18 cellular contexts compared by ENCODE assay signal in genomic region chr7:99080679-99081078, GRCh38.
"Had no signal": no experiment of that assay in that cellular context is flagged by ENCODE, and none has a peak within 500 bp of the region (broad histone marks: within the 10 kb centered on the region; RNA-seq: fewer than 3 reads in every experiment).

No MANE protein-coding gene starts in this region.

- H3K27me3 ChIP-seq: ascending aorta, breast epithelium, esophagus muscularis mucosa, right lobe of liver, suprapubic skin had no signal

- H3K36me3 ChIP-seq: ascending aorta, breast epithelium, esophagus muscularis mucosa, right lobe of liver, suprapubic skin had no signal

- H3K4me3 Mint-ChIP-seq: activated CD4-positive, alpha-beta T cell treated with anti-CD3 and anti-CD28 coated beads, Interleukin-2, amount 10 ng/mL, durations not matched to agents 7 days and 5 days; activated CD8-positive, alpha-beta T cell treated with anti-CD3 and anti-CD28 coated beads, Interleukin-2, amount 10 ng/mL, durations not matched to agents 7 days and 5 days; activated naive CD4-positive, alpha-beta T cell treated with anti-CD3 and anti-CD28 coated beads, Interleukin-2, amount 10 ng/mL, durations not matched to agents 7 days and 5 days; activated T-cell treated with anti-CD3 and anti-CD28 coated beads, Interleukin-2, amount 50 U/mL, for 4 hours; natural killer cell; stimulated activated naive CD8-positive, alpha-beta T cell treated with anti-CD3 and anti-CD28 coated beads, Interleukin-15, amount 100 ng/mL, for 72 hours; type B pancreatic cell had no signal

- H3K9me3 Mint-ChIP-seq: activated naive CD4-positive, alpha-beta T cell treated with anti-CD3 and anti-CD28 coated beads, Interleukin-2, amount 10 ng/mL, durations not matched to agents 7 days and 5 days; activated T-cell treated with anti-CD3 and anti-CD28 coated beads, Interleukin-2, amount 50 U/mL, for 4 hours; natural killer cell; stimulated activated naive CD8-positive, alpha-beta T cell treated with anti-CD3 and anti-CD28 coated beads, Interleukin-15, amount 100 ng/mL, for 72 hours; type B pancreatic cell had no signal

- DNase-seq: activated CD4-positive, alpha-beta T cell treated with anti-CD3 and anti-CD28 coated beads, Interleukin-2, amount 10 ng/mL, durations not matched to agents 7 days and 5 days; activated CD8-positive, alpha-beta T cell treated with anti-CD3 and anti-CD28 coated beads, Interleukin-2, amount 10 ng/mL, durations not matched to agents 7 days and 5 days; activated naive CD4-positive, alpha-beta T cell treated with anti-CD3 and anti-CD28 coated beads, Interleukin-2, amount 10 ng/mL, durations not matched to agents 7 days and 5 days; activated T-cell treated with anti-CD3 and anti-CD28 coated beads, Interleukin-2, amount 50 U/mL, for 4 hours; mesendoderm; natural killer cell; right lobe of liver; small intestine; stimulated activated CD4-positive, alpha-beta T cell treated with anti-CD3 and anti-CD28 coated beads, Interleukin-15, amount 100 ng/mL, for 24 hours; stimulated activated CD4-positive, alpha-beta T cell treated with anti-CD3 and anti-CD28 coated beads, Interleukin-2, amount 100 ng/mL, for 48 hours; stimulated activated naive CD8-positive, alpha-beta T cell treated with anti-CD3 and anti-CD28 coated beads, Interleukin-15, amount 100 ng/mL, for 72 hours had no signal

- H3K27ac ChIP-seq: ascending aorta, breast epithelium, esophagus muscularis mucosa, parathyroid adenoma, right lobe of liver, suprapubic skin had no signal

- H3K36me3 Mint-ChIP-seq: natural killer cell had no signal

- H3K27me3 Mint-ChIP-seq: activated CD4-positive, alpha-beta T cell treated with anti-CD3 and anti-CD28 coated beads, Interleukin-2, amount 10 ng/mL, durations not matched to agents 7 days and 5 days; activated naive CD4-positive, alpha-beta T cell treated with anti-CD3 and anti-CD28 coated beads, Interleukin-2, amount 10 ng/mL, durations not matched to agents 7 days and 5 days; stimulated activated naive CD8-positive, alpha-beta T cell treated with anti-CD3 and anti-CD28 coated beads, Interleukin-15, amount 100 ng/mL, for 72 hours; type B pancreatic cell had no signal

- H3K27ac Mint-ChIP-seq: activated CD4-positive, alpha-beta T cell treated with anti-CD3 and anti-CD28 coated beads, Interleukin-2, amount 10 ng/mL, durations not matched to agents 7 days and 5 days; activated CD8-positive, alpha-beta T cell treated with anti-CD3 and anti-CD28 coated beads, Interleukin-2, amount 10 ng/mL, durations not matched to agents 7 days and 5 days; activated naive CD4-positive, alpha-beta T cell treated with anti-CD3 and anti-CD28 coated beads, Interleukin-2, amount 10 ng/mL, durations not matched to agents 7 days and 5 days; stimulated activated naive CD8-positive, alpha-beta T cell treated with anti-CD3 and anti-CD28 coated beads, Interleukin-15, amount 100 ng/mL, for 72 hours; type B pancreatic cell had no signal

- H3K9ac ChIP-seq: parathyroid adenoma had no signal

- H3K4me3 ChIP-seq: ascending aorta, breast epithelium, coronary artery, esophagus muscularis mucosa, right lobe of liver, suprapubic skin had no signal

- H3K4me1 ChIP-seq: breast epithelium, parathyroid adenoma had no signal

- H3K9me3 ChIP-seq: ascending aorta, breast epithelium, esophagus muscularis mucosa, right lobe of liver, suprapubic skin had no signal

- ATAC-seq: activated CD8-positive, alpha-beta T cell treated with anti-CD3 and anti-CD28 coated beads, Interleukin-2, amount 10 ng/mL, durations not matched to agents 7 days and 5 days; activated T-cell treated with anti-CD3 and anti-CD28 coated beads, Interleukin-2, amount 50 U/mL, for 4 hours; natural killer cell; stimulated activated naive CD8-positive, alpha-beta T cell treated with anti-CD3 and anti-CD28 coated beads, Interleukin-15, amount 100 ng/mL, for 72 hours had no signal
